In genomic region chr22:38795569-38795968, GRCh38 we compare ENCODE assay signal across 21 cellular contexts. TPM values are rescaled to one million over a fixed set of nuclear protein-coding genes. Genes with fewer than 3 reads are reported as not detected.
DNase-seq lines count a peak whose midpoint lies in the region; ATAC-seq and TF ChIP-seq lines count a peak whose summit lies in the region.
"Had no signal": no experiment of that assay in that cellular context is flagged by ENCODE, and none has a peak within 500 bp of the region (broad histone marks: within the 10 kb centered on the region; RNA-seq: fewer than 3 reads in every experiment).

No MANE protein-coding gene starts in this region.

- H3K9me3 ChIP-seq in HEK293 (ENCODE audit: control insufficient read depth, insufficient read depth, low read depth, low read length) (no peaks in the 10 kb centered on the region), right atrium auricular region (no peaks in the 10 kb centered on the region)
- peaks cover 0 to 8% (median 6%) of the 10 kb centered on the region in 3 experiments for H3K9me3 ChIP-seq in naive thymus-derived CD4-positive, alpha-beta T cell (ENCODE audit: control insufficient read depth in 2 of 3, low read length in 3 of 3)
- H3K9me3 ChIP-seq: BE2C, SJCRH30 had no signal

- H3K36me3 Mint-ChIP-seq in activated naive CD4-positive, alpha-beta T cell treated with anti-CD3 and anti-CD28 coated beads, Interleukin-2, amount 50 U/mL, for 24 hours: no peaks in the 10 kb centered on the region
- peaks cover 0 to 9% (median 0%) of the 10 kb centered on the region in 5 donors for H3K36me3 Mint-ChIP-seq in naive thymus-derived CD4-positive, alpha-beta T cell

- CTCF ChIA-PET in HEK293 (lab: Yijun Ruan, JAX): no interaction called here
- CTCF ChIA-PET in naive thymus-derived CD4-positive, alpha-beta T cell (lab: Charles Lee): no interaction called here

- ATAC-seq in naive thymus-derived CD4-positive, alpha-beta T cell: no peak
- ATAC-seq in left lobe of liver (no peak), HG03095 (IDR thresholded peaks at IDR 0.05; ENCODE audit: unreplicated experiment) (no peak)
- ATAC-seq: A549, GM12878 had no signal

- no peaks in the 10 kb centered on the region for H3K9me3 Mint-ChIP-seq in activated naive CD4-positive, alpha-beta T cell treated with anti-CD3 and anti-CD28 coated beads, Interleukin-2, amount 50 U/mL, for 24 hours
- peaks cover 0 to 11% (median 2%) of the 10 kb centered on the region in 11 donors for H3K9me3 Mint-ChIP-seq in naive thymus-derived CD4-positive, alpha-beta T cell

- no peak for DNase-seq in activated naive CD4-positive, alpha-beta T cell (lab: John Stamatoyannopoulos, UW)
- DNase-seq in naive thymus-derived CD4-positive, alpha-beta T cell: no peak
- DNase-seq in left lobe of liver (ENCODE audit: low spot score): no peak
- no peak for DNase-seq in right atrium auricular region (ENCODE audit: low spot score)
- DNase-seq: BE2C, DMS79 treated with DMSO at 0.1 percent for 48 hours, KG1, NCI-H1092, NCI-H1436, NCI-H187 treated with DMSO at 0.1 percent for 48 hours, NCI-H2107, NCI-H446 treated with DMSO at 0.1 percent for 48 hours, NCI-H526 treated with DMSO at 0.1 percent for 48 hours, OCI-M1, SJCRH30 had no signal

- peaks cover 6% of the 10 kb centered on the region; the same call in 1 of the 2 replicates for H3K4me1 ChIP-seq in HEK293 (ENCODE audit: control insufficient read depth, insufficient read depth, low read length)
- peaks cover 13 to 30% of the 10 kb centered on the region in 2 donors for H3K4me1 ChIP-seq in naive thymus-derived CD4-positive, alpha-beta T cell (ENCODE audit: control insufficient read depth in 2 of 2, insufficient read depth in 2 of 2, low read length in 2 of 2)
- peaks cover 0 to 14% of the 10 kb centered on the region in 2 donors for H3K4me1 ChIP-seq in right atrium auricular region

- H3K36me3 ChIP-seq in HEK293 (ENCODE audit: control insufficient read depth in 2 of 2, insufficient read depth in 1 of 2, low read length in 2 of 2): peaks cover 0 to 1% of the 10 kb centered on the region in 2 experiments; a peak in 1 of 3 replicates
- H3K36me3 ChIP-seq in naive thymus-derived CD4-positive, alpha-beta T cell (ENCODE audit: control insufficient read depth in 2 of 3, insufficient read depth in 3 of 3, low read length in 3 of 3): no peaks in the 10 kb centered on the region
- no peaks in the 10 kb centered on the region for H3K36me3 ChIP-seq in right atrium auricular region
- H3K36me3 ChIP-seq: BE2C, HAP-1, SJCRH30 had no signal

- peak overlapping the region; percentile 37 for H3K4me3 Mint-ChIP-seq in activated naive CD4-positive, alpha-beta T cell treated with anti-CD3 and anti-CD28 coated beads, Interleukin-2, amount 50 U/mL, for 24 hours
- H3K4me3 Mint-ChIP-seq in naive thymus-derived CD4-positive, alpha-beta T cell: peak overlapping the region in 6 of 10 donors; percentile 2 to 62 (median 22)

- no peak overlapping the region for H3K27ac ChIP-seq in HEK293 (ENCODE audit: extremely low read depth, low read depth, low read length)
- H3K27ac ChIP-seq in naive thymus-derived CD4-positive, alpha-beta T cell (ENCODE audit: low read depth, low read length): no peak overlapping the region
- H3K27ac ChIP-seq in right atrium auricular region: no peak overlapping the region
- H3K27ac ChIP-seq: SJCRH30 had no signal

- H3K4me3 ChIP-seq in HEK293 (ENCODE audit: low read depth, low read length): no peak overlapping the region
- no peak overlapping the region for H3K4me3 ChIP-seq in naive thymus-derived CD4-positive, alpha-beta T cell (ENCODE audit: low read length)
- no peak overlapping the region for H3K4me3 ChIP-seq in right atrium auricular region
- H3K4me3 ChIP-seq: A549, GM12878, HAP-1, SJCRH30 had no signal

- TF ChIP-seq CTCF in HEK293 (tag by site-specific recombination; IDR thresholded peaks at IDR 0.05): no peak
- TF ChIP-seq CTCF in right atrium auricular region (IDR thresholded peaks at IDR 0.05): no peak

- POLR2A ChIA-PET in HEK293 (lab: Yijun Ruan, JAX): no interaction called here
- POLR2A ChIA-PET in naive thymus-derived CD4-positive, alpha-beta T cell (lab: Charles Lee): no interaction called here

- peaks cover 35% of the 10 kb centered on the region for H3K4me1 Mint-ChIP-seq in activated naive CD4-positive, alpha-beta T cell treated with anti-CD3 and anti-CD28 coated beads, Interleukin-2, amount 50 U/mL, for 24 hours
- H3K4me1 Mint-ChIP-seq in naive thymus-derived CD4-positive, alpha-beta T cell: peaks cover 21 to 47% (median 35%) of the 10 kb centered on the region in 7 donors

- no peak overlapping the region for H3K27ac Mint-ChIP-seq in activated naive CD4-positive, alpha-beta T cell treated with anti-CD3 and anti-CD28 coated beads, Interleukin-2, amount 50 U/mL, for 24 hours
- peak overlapping the region in 5 of 9 donors; percentile 16 to 73 (median 29) for H3K27ac Mint-ChIP-seq in naive thymus-derived CD4-positive, alpha-beta T cell

- H3K27me3 ChIP-seq in naive thymus-derived CD4-positive, alpha-beta T cell (ENCODE audit: control insufficient read depth in 2 of 2, insufficient read depth in 2 of 2, low read length in 2 of 2): no peaks in the 10 kb centered on the region
- H3K27me3 ChIP-seq in right atrium auricular region: no peaks in the 10 kb centered on the region
- H3K27me3 ChIP-seq: SJCRH30 had no signal

- intact Hi-C loops in naive thymus-derived CD4-positive, alpha-beta T cell (cut with micrococcal nuclease): no loop called here

- no peaks in the 10 kb centered on the region for H3K27me3 Mint-ChIP-seq in activated naive CD4-positive, alpha-beta T cell treated with anti-CD3 and anti-CD28 coated beads, Interleukin-2, amount 50 U/mL, for 24 hours
- peaks cover 0 to 27% (median 0%) of the 10 kb centered on the region in 5 donors for H3K27me3 Mint-ChIP-seq in naive thymus-derived CD4-positive, alpha-beta T cell

TF ChIP-seq in HEK293, 187 proteins besides CTCF, POLR2A, EP300 and RAD21:
- no peak for TF ChIP-seq ZSCAN23 (tag by site-specific recombination; IDR thresholded peaks at IDR 0.05)
- no peak for TF ChIP-seq REPIN1 (tag by site-specific recombination; IDR thresholded peaks at IDR 0.05; ENCODE audit: low read depth)
- TF ChIP-seq PRDM10 (tag by site-specific recombination; IDR thresholded peaks at IDR 0.05): peak; percentile 67
- no peak for TF ChIP-seq ZNF23 (tag by site-specific recombination; IDR thresholded peaks at IDR 0.05; ENCODE audit: borderline replicate concordance)

RNA-seq across cellular contexts. Expression of gene DNAL4, which starts 1.6 kb away (rescaled TPM):
- total RNA-seq in naive thymus-derived CD4-positive, alpha-beta T cell: 10 to 100 TPM in 2 of 5 experiments, 1 to 10 TPM in 3; 5.0 to 11.1 (median 8.9) TPM
- 10 to 100 TPM in 1 of 2 donors, 1 to 10 TPM in 1; 9.8 to 15.0 TPM for polyA plus RNA-seq in naive thymus-derived CD4-positive, alpha-beta T cell
- total RNA-seq in left lobe of liver: 3.3 TPM
- total RNA-seq in right atrium auricular region: 10 to 100 TPM; 12.3 TPM

RNA-seq across cellular contexts. Expression of gene SUN2, which starts 39.8 kb away (rescaled TPM):
- total RNA-seq in naive thymus-derived CD4-positive, alpha-beta T cell: 100 to 1,000 TPM; 509 to 977 (median 558) TPM
- polyA plus RNA-seq in naive thymus-derived CD4-positive, alpha-beta T cell: 100 to 1,000 TPM; 397 to 696 TPM
- 183 TPM for total RNA-seq in left lobe of liver
- total RNA-seq in right atrium auricular region: 100 to 1,000 TPM; 155 to 252 TPM

RNA-seq across cellular contexts. Expression of gene NPTXR, which starts 48.3 kb away (rescaled TPM):
- total RNA-seq in naive thymus-derived CD4-positive, alpha-beta T cell: 10 to 100 TPM in 2 of 5 experiments, 1 to 10 TPM in 2, under 1 TPM in 1; 0.85 to 12.9 (median 7.8) TPM
- polyA plus RNA-seq in naive thymus-derived CD4-positive, alpha-beta T cell: 1 to 10 TPM; 1.1 to 1.4 TPM
- total RNA-seq in left lobe of liver (0.45 TPM), right atrium auricular region (10 to 100 TPM; 18.0 to 24.6 TPM)
